ENCODE assay signal across 15 cellular contexts in genomic region chr1:10530756-10531155, GRCh38. TPM values are rescaled to one million over a fixed set of nuclear protein-coding genes. Genes with fewer than 3 reads are reported as not detected.
DNase-seq lines count a peak whose midpoint lies in the region; TF ChIP-seq lines count a peak whose summit lies in the region.
"Had no signal": no experiment of that assay in that cellular context is flagged by ENCODE, and none has a peak within 500 bp of the region (broad histone marks: within the 10 kb centered on the region; RNA-seq: fewer than 3 reads in every experiment).

No MANE protein-coding gene starts in this region.

- H3K36me3 ChIP-seq in kidney epithelial cell (ENCODE audit: control insufficient read depth, insufficient read depth, low read length) (no peaks in the 10 kb centered on the region), stomach smooth muscle (ENCODE audit: control insufficient read depth in 2 of 2, insufficient read depth in 2 of 2, low read length in 2 of 2) (no peaks in the 10 kb centered on the region)
- H3K36me3 ChIP-seq: neutrophil had no signal

- DNase-seq in HS-27A (ENCODE audit: low read depth) (peak; percentile 66), kidney epithelial cell (ENCODE audit: low read depth) (peak; percentile 51), DMS79 (lab: John Stamatoyannopoulos, UW) (no peak), anterior cingulate cortex (lab: John Stamatoyannopoulos, UW) (no peak)
- DNase-seq in effector CD8-positive, alpha-beta T cell (lab: John Stamatoyannopoulos, UW): no peak
- DNase-seq in activated CD4-positive, CD25-positive, alpha-beta regulatory T cell treated with anti-CD3 and anti-CD28 coated beads, Interleukin-2, amount 50 U/mL, for 72 hours: no peak
- DNase-seq: activated CD4-positive, alpha-beta T cell treated with anti-CD3 and anti-CD28 coated beads, Interleukin-2, amount 50 U/mL, for 4 hours; activated naive CD4-positive, alpha-beta T cell; CD8-positive, alpha-beta memory T cell; effector memory CD4-positive, alpha-beta T cell; NCI-H1105; stimulated activated CD4-positive, alpha-beta T cell treated with anti-CD3 and anti-CD28 coated beads, Interleukin-4, amount 100 ng/mL, for 24 hours had no signal

- peak overlapping the region; percentile 2 to 38 for H3K9ac ChIP-seq in stomach smooth muscle (ENCODE audit: low read length in 2 of 2)

- H3K4me1 ChIP-seq in stomach smooth muscle (ENCODE audit: control insufficient read depth, insufficient read depth, low read length): peaks cover 33% of the 10 kb centered on the region

- peaks cover 14% of the 10 kb centered on the region for H3K27me3 Mint-ChIP-seq in brain
- H3K27me3 Mint-ChIP-seq: CD8-positive, alpha-beta memory T cell had no signal

- H3K27ac ChIP-seq in stomach smooth muscle (ENCODE audit: low read length): peak overlapping the region; percentile 75
- H3K27ac ChIP-seq: neutrophil had no signal

- H3K27ac Mint-ChIP-seq in brain: peak overlapping the region in 3 of 5 experiments; percentile 6 to 62 (median 13)

- H3K36me3 Mint-ChIP-seq in brain: no peaks in the 10 kb centered on the region

- no peaks in the 10 kb centered on the region for H3K9me3 ChIP-seq in stomach smooth muscle (ENCODE audit: control insufficient read depth in 2 of 2, low read length in 2 of 2)
- H3K9me3 ChIP-seq: neutrophil had no signal

- H3K9me3 Mint-ChIP-seq in brain: no peaks in the 10 kb centered on the region
- H3K9me3 Mint-ChIP-seq: CD8-positive, alpha-beta memory T cell had no signal

- H3K4me3 Mint-ChIP-seq in brain: peak overlapping the region in 3 of 5 experiments; percentile 35 to 38 (median 36)
- H3K4me3 Mint-ChIP-seq: CD8-positive, alpha-beta memory T cell had no signal

- TF ChIP-seq CTCF in brain (conservative IDR thresholded peaks at IDR 0.05) (no peak), kidney epithelial cell (IDR thresholded peaks at IDR 0.05; ENCODE audit: insufficient read depth, low read length, poor library complexity, severe bottlenecking) (no peak)

- H3K4me3 ChIP-seq in kidney epithelial cell (ENCODE audit: low read depth, low read length): no peak overlapping the region
- H3K4me3 ChIP-seq in stomach smooth muscle (ENCODE audit: low read length in 2 of 2): peak overlapping the region; percentile 53 to 54

- H3K27me3 ChIP-seq in kidney epithelial cell (ENCODE audit: control insufficient read depth, insufficient read depth, low read length) (no peaks in the 10 kb centered on the region), stomach smooth muscle (ENCODE audit: control insufficient read depth in 1 of 2, insufficient read depth in 2 of 2, low read length in 2 of 2) (no peaks in the 10 kb centered on the region)

- H3K4me1 Mint-ChIP-seq in brain: peaks cover 74% of the 10 kb centered on the region

RNA-seq across cellular contexts. Expression of gene PEX14, which starts 56.0 kb away (rescaled TPM):
- polyA plus RNA-seq in brain (ENCODE audit: insufficient read depth, low read depth, low replicate concordance): 37.1 TPM
- 24.9 and 27.4 TPM in 2 replicates for total RNA-seq in kidney epithelial cell

RNA-seq across cellular contexts. Expression of gene DFFA, which starts 58.4 kb away (rescaled TPM):
- 31.8 TPM for polyA plus RNA-seq in brain (ENCODE audit: insufficient read depth, low read depth, low replicate concordance)
- total RNA-seq in kidney epithelial cell: 67.0 and 68.4 TPM in 2 replicates

Comparison
In these comparisons a context has a peak if more than half of its experiments do, and no peak if none do; other contexts are left out.
1. DNase-seq: peak in HS-27A (single experiment) and kidney epithelial cell (single experiment); none in effector CD8-positive, alpha-beta T cell (single experiment), activated CD4-positive, CD25-positive, alpha-beta regulatory T cell treated with anti-CD3 and anti-CD28 coated beads, Interleukin-2, amount 50 U/mL, for 72 hours (single experiment), DMS79 (single experiment) and anterior cingulate cortex (0 of 58).